Comparison of ENCODE assay signal across 16 cellular contexts in the genomic region with DNA sequence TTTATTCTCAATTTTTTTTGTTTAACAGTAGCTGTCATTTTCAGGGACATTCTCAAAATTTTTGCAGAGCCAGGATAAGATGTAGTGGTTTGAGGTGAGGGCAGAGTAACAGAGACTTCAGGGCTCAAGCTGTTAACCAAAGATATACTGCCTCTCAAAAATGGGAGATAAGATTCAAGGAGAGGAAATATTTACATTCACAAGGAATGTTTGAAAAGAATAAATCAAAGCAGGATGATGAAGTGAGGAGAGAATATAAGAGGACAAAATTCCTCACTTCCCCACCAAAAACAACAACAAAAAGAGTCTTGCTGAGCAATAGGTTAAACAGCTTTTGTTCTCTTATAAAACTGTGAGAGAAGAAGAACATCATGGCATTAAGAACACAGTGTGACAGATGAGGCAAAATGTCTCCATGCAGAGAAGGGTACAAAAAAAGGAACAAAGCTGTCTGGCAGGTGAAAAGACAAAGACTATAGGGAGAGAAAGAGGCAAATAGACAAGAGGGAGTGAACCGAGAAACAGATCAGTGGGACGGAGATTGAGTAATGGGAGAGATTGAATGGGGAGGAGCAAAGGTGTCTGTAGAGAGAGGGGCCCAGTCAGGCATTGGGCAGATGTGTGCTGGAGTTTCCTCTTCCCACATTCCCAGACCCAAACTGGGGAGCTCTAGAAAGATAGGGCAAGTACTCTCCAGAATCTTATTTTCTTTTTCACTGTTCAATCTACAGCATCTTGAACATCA.
DNase-seq lines count a peak whose midpoint lies in the region; TF ChIP-seq lines count a peak whose summit lies in the region.
"Had no signal": no experiment of that assay in that cellular context is flagged by ENCODE, and none has a peak within 500 bp of the region (broad histone marks: within the 10 kb centered on the region; RNA-seq: fewer than 3 reads in every experiment).

No MANE protein-coding gene starts in this region.

- CTCF ChIA-PET in HEK293 (lab: Yijun Ruan, JAX) = interaction anchor here (0.6 to 0.7 kb wide), 4 partner anchors 18 to 754 kb away, joined by 3 read pairs; no protein-coding TSS in a partner anchor

- TF ChIP-seq CTCF in HEK293 (tag by site-specific recombination; IDR thresholded peaks at IDR 0.05) (no peak), mesothelial cell of epicardium (IDR thresholded peaks at IDR 0.05; ENCODE audit: unreplicated experiment) (no peak), type B pancreatic cell (conservative IDR thresholded peaks at IDR 0.05) (no peak)

- H3K36me3 ChIP-seq in HEK293 (ENCODE audit: control insufficient read depth in 2 of 2, insufficient read depth in 1 of 2, low read length in 2 of 2) = no peaks in the 10 kb centered on the region; a peak in 1 of 3 replicates
- H3K36me3 ChIP-seq: HAP-1 had no signal

- no peaks in the 10 kb centered on the region for H3K4me1 ChIP-seq in HEK293 (ENCODE audit: control insufficient read depth, insufficient read depth, low read length)

- peak overlapping the region; percentile 25 for H3K27ac Mint-ChIP-seq in mesothelial cell of epicardium
- peak overlapping the region; percentile 17 for H3K27ac Mint-ChIP-seq in type B pancreatic cell
- H3K27ac Mint-ChIP-seq: CD8-positive, alpha-beta memory T cell had no signal

- no peak overlapping the region for H3K4me3 ChIP-seq in HEK293 (ENCODE audit: low read depth, low read length)
- H3K4me3 ChIP-seq: HAP-1, K562 had no signal

- peaks cover 20% of the 10 kb centered on the region for H3K36me3 Mint-ChIP-seq in mesothelial cell of epicardium
- H3K36me3 Mint-ChIP-seq in type B pancreatic cell = peaks cover 16% of the 10 kb centered on the region

- H3K4me3 Mint-ChIP-seq in mesothelial cell of epicardium (no peak overlapping the region), type B pancreatic cell (peak overlapping the region; percentile 33)
- H3K4me3 Mint-ChIP-seq: CD8-positive, alpha-beta memory T cell had no signal

- H3K27ac ChIP-seq in HEK293 (ENCODE audit: extremely low read depth, low read depth, low read length) (no peak overlapping the region), cingulate gyrus (ENCODE audit: low read depth, low read length) (peak overlapping the region; percentile 2)

- H3K4me1 Mint-ChIP-seq in mesothelial cell of epicardium (peaks cover 16% of the 10 kb centered on the region), type B pancreatic cell (ENCODE audit: unreplicated experiment) (peaks cover 20% of the 10 kb centered on the region)
- H3K4me1 Mint-ChIP-seq: CD8-positive, alpha-beta memory T cell had no signal

- POLR2A ChIA-PET in HEK293 (lab: Yijun Ruan, JAX) = no interaction called here

- H3K9me3 ChIP-seq in HEK293 (ENCODE audit: control insufficient read depth, insufficient read depth, low read depth, low read length) = no peaks in the 10 kb centered on the region
- H3K9me3 ChIP-seq: HAP-1 had no signal

- DNase-seq in mesothelial cell of epicardium (ENCODE audit: low spot score in 2 of 2, unreplicated experiment in 2 of 2) (no peak), type B pancreatic cell (ENCODE audit: extremely low spot score, unreplicated experiment) (no peak), HPDE6-E6E7 (ENCODE audit: extremely low spot score) (no peak), Ammon's horn (ENCODE audit: low spot score) (no peak)
- no peak for DNase-seq in activated CD4-positive, CD25-positive, alpha-beta regulatory T cell treated with anti-CD3 and anti-CD28 coated beads, Interleukin-2, amount 50 U/mL, for 72 hours
- DNase-seq: ACHN; CD8-positive, alpha-beta memory T cell; DMS79 treated with DMSO at 0.1 percent for 48 hours; MV-4-11; NCI-H1417 treated with DMSO at 0.1 percent for 48 hours; NCI-H1930; NCI-H526 treated with DMSO at 0.1 percent for 48 hours had no signal

- H3K27me3 Mint-ChIP-seq in mesothelial cell of epicardium (ENCODE audit: low read depth) = no peaks in the 10 kb centered on the region
- H3K27me3 Mint-ChIP-seq in type B pancreatic cell = peaks cover 3% of the 10 kb centered on the region

- H3K9me3 Mint-ChIP-seq in mesothelial cell of epicardium (peaks cover 26% of the 10 kb centered on the region), type B pancreatic cell (peaks cover 11% of the 10 kb centered on the region)

TF ChIP-seq in HEK293, 187 proteins besides CTCF, POLR2A, EP300 and RAD21:
- TF ChIP-seq ZNF155 (tag by site-specific recombination; IDR thresholded peaks at IDR 0.05) (no peak), MEIS1 (CRISPR knock-in tag; IDR thresholded peaks at IDR 0.05; ENCODE audit: borderline replicate concordance) (peak; percentile 20; the same call in 1 of the 2 replicates)
